ENCODE assay signal across 9 cellular contexts in genomic region chr17:41690497-41690896, GRCh38. TPM values are rescaled to one million over a fixed set of nuclear protein-coding genes. Genes with fewer than 3 reads are reported as not detected.
DNase-seq lines count a peak whose midpoint lies in the region; ATAC-seq and TF ChIP-seq lines count a peak whose summit lies in the region.
"Had no signal": no experiment of that assay in that cellular context is flagged by ENCODE, and none has a peak within 500 bp of the region (broad histone marks: within the 10 kb centered on the region; RNA-seq: fewer than 3 reads in every experiment).

No MANE protein-coding gene starts in this region.

- ATAC-seq in SK-N-SH treated with all-trans-retinoic acid at 6 μM for 48 hours (no peak), psoas muscle (no peak), HG02870 (IDR thresholded peaks at IDR 0.05; ENCODE audit: unreplicated experiment) (no peak), HG03280 (IDR thresholded peaks at IDR 0.05; ENCODE audit: unreplicated experiment) (no peak)

- intact Hi-C loops in esophagus muscularis mucosa (cut with DNase I) = no loop called here
- intact Hi-C loops in psoas muscle (cut with DNase I) = no loop called here

- WGBS in esophagus muscularis mucosa = 67% methylated on average over 2 of the region's 2 CpGs
- WGBS in psoas muscle, 3 donors = 63 to 72% (median 64%) methylated on average over 2 of the region's 2 CpGs

- TF ChIP-seq POLR2A in esophagus muscularis mucosa (IDR thresholded peaks at IDR 0.05; ENCODE audit: low read depth) = no peak

- H3K4me1 ChIP-seq in esophagus muscularis mucosa (peaks cover 28 to 44% (median 37%) of the 10 kb centered on the region in 4 donors), psoas muscle (peaks cover 32% of the 10 kb centered on the region)

- peaks cover 35% of the 10 kb centered on the region for H3K36me3 ChIP-seq in GM06990 (ENCODE audit: control insufficient read depth, insufficient read depth, low read length)
- H3K36me3 ChIP-seq in esophagus muscularis mucosa = peaks cover 53 to 62% (median 60%) of the 10 kb centered on the region in 4 donors
- H3K36me3 ChIP-seq in psoas muscle (ENCODE audit: insufficient read depth in 1 of 2, low read depth in 1 of 2) = peaks cover 18 to 60% of the 10 kb centered on the region in 2 donors

- TF ChIP-seq CTCF in GM06990 (IDR thresholded peaks at IDR 0.05; ENCODE audit: insufficient read depth, low read length, poor library complexity, severe bottlenecking) (no peak), esophagus muscularis mucosa (IDR thresholded peaks at IDR 0.05) (no peak), psoas muscle (IDR thresholded peaks at IDR 0.05) (no peak)

- H3K4me3 ChIP-seq in GM06990 (replicated peaks; ENCODE audit: low read depth, low read length) (peak overlapping the region; percentile 98), esophagus muscularis mucosa (peak overlapping the region; percentile 74 to 94 (median 90)), psoas muscle (peak overlapping the region; percentile 87)

- no peak for TF ChIP-seq EP300 in esophagus muscularis mucosa (IDR thresholded peaks at IDR 0.05)

- H3K9me3 ChIP-seq in esophagus muscularis mucosa (no peaks in the 10 kb centered on the region), psoas muscle (no peaks in the 10 kb centered on the region)

- DNase-seq in GM06990 (ENCODE audit: extremely low read depth, insufficient read length) = no peak
- DNase-seq in esophagus muscularis mucosa (ENCODE audit: extremely low spot score) = no peak
- DNase-seq in psoas muscle = no peak
- no peak for DNase-seq in amygdala (lab: John Stamatoyannopoulos, UW)
- no peak for DNase-seq in islet precursor cell

- no peaks in the 10 kb centered on the region for H3K27me3 ChIP-seq in GM06990 (replicated peaks; ENCODE audit: control insufficient read depth, insufficient read depth, low read length)
- no peaks in the 10 kb centered on the region for H3K27me3 ChIP-seq in esophagus muscularis mucosa
- no peaks in the 10 kb centered on the region for H3K27me3 ChIP-seq in psoas muscle (ENCODE audit: insufficient read depth in 3 of 3, low read length in 2 of 3)

- peak overlapping the region; percentile 98 to 100 (median 100) for H3K27ac ChIP-seq in esophagus muscularis mucosa (replicated peaks in 1 of 4)
- H3K27ac ChIP-seq in psoas muscle = peak overlapping the region; percentile 100

TF ChIP-seq in SK-N-SH treated with all-trans-retinoic acid at 6 μM for 48 hours, 23 proteins besides CTCF, POLR2A, EP300 and RAD21:
- TF ChIP-seq ARNTL (CRISPR knock-in tag; IDR thresholded peaks at IDR 0.05; ENCODE audit: borderline replicate concordance, low read depth) (no peak), BACH2 (CRISPR knock-in tag; IDR thresholded peaks at IDR 0.05; ENCODE audit: borderline replicate concordance) (no peak), PPARA (CRISPR knock-in tag; IDR thresholded peaks at IDR 0.05; ENCODE audit: borderline replicate concordance) (no peak), GLIS3 (CRISPR knock-in tag; IDR thresholded peaks at IDR 0.05) (no peak)
- TF ChIP-seq, protein P1, sequence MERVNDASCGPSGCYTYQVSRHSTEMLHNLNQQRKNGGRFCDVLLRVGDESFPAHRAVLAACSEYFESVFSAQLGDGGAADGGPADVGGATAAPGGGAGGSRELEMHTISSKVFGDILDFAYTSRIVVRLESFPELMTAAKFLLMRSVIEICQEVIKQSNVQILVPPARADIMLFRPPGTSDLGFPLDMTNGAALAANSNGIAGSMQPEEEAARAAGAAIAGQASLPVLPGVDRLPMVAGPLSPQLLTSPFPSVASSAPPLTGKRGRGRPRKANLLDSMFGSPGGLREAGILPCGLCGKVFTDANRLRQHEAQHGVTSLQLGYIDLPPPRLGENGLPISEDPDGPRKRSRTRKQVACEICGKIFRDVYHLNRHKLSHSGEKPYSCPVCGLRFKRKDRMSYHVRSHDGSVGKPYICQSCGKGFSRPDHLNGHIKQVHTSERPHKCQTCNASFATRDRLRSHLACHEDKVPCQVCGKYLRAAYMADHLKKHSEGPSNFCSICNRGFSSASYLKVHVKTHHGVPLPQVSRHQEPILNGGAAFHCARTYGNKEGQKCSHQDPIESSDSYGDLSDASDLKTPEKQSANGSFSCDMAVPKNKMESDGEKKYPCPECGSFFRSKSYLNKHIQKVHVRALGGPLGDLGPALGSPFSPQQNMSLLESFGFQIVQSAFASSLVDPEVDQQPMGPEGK (CRISPR knock-in tag; IDR thresholded peaks at IDR 0.05; ENCODE audit: borderline replicate concordance) = peak; percentile 27; the same call in 1 of the 2 replicates

RNA-seq across cellular contexts. Expression of gene EIF1, which starts 1.8 kb away (rescaled TPM):
- 100 to 1,000 TPM; 158 to 426 (median 207) TPM for total RNA-seq in esophagus muscularis mucosa
- total RNA-seq in psoas muscle = 1,000 to 10,000 TPM; 1,399 to 2,094 (median 1,752) TPM
- polyA plus RNA-seq in psoas muscle = 1,000 to 10,000 TPM; 1,437 to 2,724 (median 2,114) TPM

RNA-seq across cellular contexts. Expression of gene GAST, which starts 21.6 kb away (rescaled TPM):
- total RNA-seq in esophagus muscularis mucosa (not detected), psoas muscle (not detected)
- not detected for polyA plus RNA-seq in psoas muscle
- total RNA-seq: pulmonary artery endothelial cell had no signal

RNA-seq across cellular contexts. Expression of gene HAP1, which starts 43.9 kb away (rescaled TPM):
- total RNA-seq in esophagus muscularis mucosa (under 1 TPM in 1 of 4 donors, not detected in 3; 0.19 TPM), psoas muscle (under 1 TPM in 2 of 4 donors, not detected in 2; 0.06 to 0.14 TPM)
- under 1 TPM; under 0.01 to 0.03 (median 0.01) TPM for polyA plus RNA-seq in psoas muscle
